ENCODE assay signal across 10 cellular contexts in the genomic region with DNA sequence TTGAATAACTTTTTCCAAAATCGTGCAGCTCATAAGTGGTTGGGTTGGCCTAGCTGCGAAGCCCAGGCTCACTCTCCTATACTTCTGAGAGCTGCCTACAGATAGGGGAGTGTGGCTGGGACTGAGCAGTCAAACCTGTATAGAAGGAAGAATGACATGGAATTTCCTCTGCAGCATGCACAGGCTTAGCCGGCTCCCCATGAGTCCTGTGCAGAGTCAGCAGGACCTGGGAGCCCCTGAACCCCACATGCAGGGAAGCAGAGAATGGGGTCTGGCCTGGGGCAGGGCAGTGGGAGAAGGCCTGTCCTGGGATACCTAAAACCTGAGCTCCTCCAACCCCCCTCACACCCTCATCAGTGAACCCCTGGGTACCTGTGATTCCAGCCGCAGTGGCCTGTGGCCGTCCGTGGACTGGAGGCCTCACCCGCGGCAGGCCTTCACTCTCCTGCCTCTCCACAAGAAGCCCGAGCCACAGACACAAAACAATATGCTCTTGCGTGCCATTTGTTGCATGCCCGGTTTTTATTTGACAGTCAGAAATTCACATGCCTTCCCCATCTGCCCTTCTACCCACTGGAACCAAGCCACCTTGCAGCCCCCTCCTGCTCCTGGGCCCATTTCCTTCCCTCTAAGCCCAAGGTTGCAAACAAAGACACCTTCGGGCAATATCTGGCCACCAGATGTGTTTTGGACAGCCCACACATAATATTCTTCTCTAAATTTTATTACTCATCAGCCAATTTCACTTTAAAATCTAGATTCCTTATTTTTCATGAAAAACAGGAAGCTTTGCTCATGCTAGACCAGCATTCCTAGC. TPM values are rescaled to one million over a fixed set of nuclear protein-coding genes. Genes with fewer than 3 reads are reported as not detected.
DNase-seq lines count a peak whose midpoint lies in the region; ATAC-seq and TF ChIP-seq lines count a peak whose summit lies in the region.
"Had no signal": no experiment of that assay in that cellular context is flagged by ENCODE, and none has a peak within 500 bp of the region (broad histone marks: within the 10 kb centered on the region; RNA-seq: fewer than 3 reads in every experiment).

No MANE protein-coding gene starts in this region.

- peaks cover 99% of the 10 kb centered on the region for H3K4me1 Mint-ChIP-seq in activated T-cell treated with anti-CD3 and anti-CD28 coated beads, Interleukin-2, amount 50 U/mL, for 4 hours (ENCODE audit: low read depth)
- H3K4me1 Mint-ChIP-seq in activated CD4-positive, alpha-beta T cell treated with anti-CD3 and anti-CD28 coated beads, Interleukin-2, amount 10 ng/mL, durations not matched to agents 7 days and 5 days: peaks cover 97% of the 10 kb centered on the region
- H3K4me1 Mint-ChIP-seq in stimulated activated naive CD8-positive, alpha-beta T cell treated with anti-CD3 and anti-CD28 coated beads, Interleukin-15, amount 100 ng/mL, for 72 hours: peaks cover 99% of the 10 kb centered on the region

- CTCF ChIA-PET in activated CD4-positive, alpha-beta T cell treated with anti-CD3 and anti-CD28 coated beads, Interleukin-2, amount 10 ng/mL, durations not matched to agents 7 days and 5 days (lab: Charles Lee): interaction anchor here (0.9 to 5.0 kb wide), 7 partner anchors 8 to 36 kb away, joined by 3 to 27 read pairs (median 5); a partner anchor contains a TSS

- H3K27ac Mint-ChIP-seq in activated CD4-positive, alpha-beta T cell treated with anti-CD3 and anti-CD28 coated beads, Interleukin-2, amount 10 ng/mL, durations not matched to agents 7 days and 5 days: peak overlapping the region; percentile 89
- peak overlapping the region; percentile 81 to 98 for H3K27ac Mint-ChIP-seq in stimulated activated naive CD8-positive, alpha-beta T cell treated with anti-CD3 and anti-CD28 coated beads, Interleukin-15, amount 100 ng/mL, for 72 hours

- peak; percentile 34 to 35 for ATAC-seq in activated T-cell treated with anti-CD3 and anti-CD28 coated beads, Interleukin-2, amount 50 U/mL, for 4 hours
- peak; percentile 14 for ATAC-seq in stimulated activated naive CD8-positive, alpha-beta T cell treated with anti-CD3 and anti-CD28 coated beads, Interleukin-15, amount 100 ng/mL, for 72 hours
- ATAC-seq in GM18520 (IDR thresholded peaks at IDR 0.05; ENCODE audit: unreplicated experiment): no peak

- H3K4me3 ChIP-seq in fibroblast of mammary gland (ENCODE audit: control insufficient read depth, low read depth, low read length): no peak overlapping the region
- H3K4me3 ChIP-seq: right lobe of liver had no signal

- DNase-seq in activated T-cell treated with anti-CD3 and anti-CD28 coated beads, Interleukin-2, amount 50 U/mL, for 4 hours: peak; percentile 45
- DNase-seq in activated T-cell treated with anti-CD3 and anti-CD28 coated beads for 4 hours: no peak
- no peak for DNase-seq in activated CD4-positive, alpha-beta T cell treated with anti-CD3 and anti-CD28 coated beads, Interleukin-2, amount 10 ng/mL, durations not matched to agents 7 days and 5 days
- peak; percentile 16 for DNase-seq in fibroblast of mammary gland (ENCODE audit: low read depth)
- no peak for DNase-seq in stimulated activated naive CD8-positive, alpha-beta T cell treated with anti-CD3 and anti-CD28 coated beads, Interleukin-15, amount 100 ng/mL, for 72 hours
- no peak for DNase-seq in globus pallidus (ENCODE audit: low spot score)
- no peak for DNase-seq in pons (ENCODE audit: low spot score)
- DNase-seq: NCI-H510A treated with DMSO at 0.1 percent for 48 hours had no signal

- H3K9me3 Mint-ChIP-seq in activated T-cell treated with anti-CD3 and anti-CD28 coated beads, Interleukin-2, amount 50 U/mL, for 4 hours: no peaks in the 10 kb centered on the region
- H3K9me3 Mint-ChIP-seq in activated CD4-positive, alpha-beta T cell treated with anti-CD3 and anti-CD28 coated beads, Interleukin-2, amount 10 ng/mL, durations not matched to agents 7 days and 5 days: peaks cover 3% of the 10 kb centered on the region
- peaks cover 5 to 12% of the 10 kb centered on the region in 2 donors for H3K9me3 Mint-ChIP-seq in stimulated activated naive CD8-positive, alpha-beta T cell treated with anti-CD3 and anti-CD28 coated beads, Interleukin-15, amount 100 ng/mL, for 72 hours

- no peaks in the 10 kb centered on the region for H3K27me3 Mint-ChIP-seq in activated T-cell treated with anti-CD3 and anti-CD28 coated beads, Interleukin-2, amount 50 U/mL, for 4 hours (ENCODE audit: low read depth)
- H3K27me3 Mint-ChIP-seq in activated CD4-positive, alpha-beta T cell treated with anti-CD3 and anti-CD28 coated beads, Interleukin-2, amount 10 ng/mL, durations not matched to agents 7 days and 5 days: no peaks in the 10 kb centered on the region
- no peaks in the 10 kb centered on the region for H3K27me3 Mint-ChIP-seq in stimulated activated naive CD8-positive, alpha-beta T cell treated with anti-CD3 and anti-CD28 coated beads, Interleukin-15, amount 100 ng/mL, for 72 hours

- TF ChIP-seq CTCF in fibroblast of mammary gland (conservative IDR thresholded peaks at IDR 0.05; ENCODE audit: control insufficient read depth, insufficient read depth, low read depth, low read length): no peak

- POLR2A ChIA-PET in activated CD4-positive, alpha-beta T cell treated with anti-CD3 and anti-CD28 coated beads, Interleukin-2, amount 10 ng/mL, durations not matched to agents 7 days and 5 days (lab: Charles Lee): interaction anchor here (1.7 kb wide), 1 partner anchor 20 kb away, joined by 6 read pairs; no protein-coding TSS in a partner anchor

- peaks cover 6% of the 10 kb centered on the region for H3K36me3 Mint-ChIP-seq in activated T-cell treated with anti-CD3 and anti-CD28 coated beads, Interleukin-2, amount 50 U/mL, for 4 hours (ENCODE audit: insufficient read depth)
- peaks cover 15% of the 10 kb centered on the region for H3K36me3 Mint-ChIP-seq in activated CD4-positive, alpha-beta T cell treated with anti-CD3 and anti-CD28 coated beads, Interleukin-2, amount 10 ng/mL, durations not matched to agents 7 days and 5 days (ENCODE audit: low read depth)

- peak overlapping the region; percentile 10 for H3K4me3 Mint-ChIP-seq in activated T-cell treated with anti-CD3 and anti-CD28 coated beads, Interleukin-2, amount 50 U/mL, for 4 hours
- no peak overlapping the region for H3K4me3 Mint-ChIP-seq in activated CD4-positive, alpha-beta T cell treated with anti-CD3 and anti-CD28 coated beads, Interleukin-2, amount 10 ng/mL, durations not matched to agents 7 days and 5 days
- H3K4me3 Mint-ChIP-seq in stimulated activated naive CD8-positive, alpha-beta T cell treated with anti-CD3 and anti-CD28 coated beads, Interleukin-15, amount 100 ng/mL, for 72 hours: peak overlapping the region; percentile 47 to 81

RNA-seq across cellular contexts. Expression of a gene that starts 18.0 kb away (rescaled TPM):
- total RNA-seq in activated T-cell treated with anti-CD3 and anti-CD28 coated beads, Interleukin-2, amount 50 U/mL, for 4 hours: under 1 TPM; 0.05 to 0.28 (median 0.18) TPM
- under 1 TPM; 0.52 to 0.71 TPM for total RNA-seq in activated CD4-positive, alpha-beta T cell treated with anti-CD3 and anti-CD28 coated beads, Interleukin-2, amount 10 ng/mL, durations not matched to agents 7 days and 5 days

RNA-seq across cellular contexts. Expression of a gene that starts 35.8 kb away (rescaled TPM):
- 100 to 1,000 TPM; 238 to 274 (median 240) TPM for total RNA-seq in activated T-cell treated with anti-CD3 and anti-CD28 coated beads, Interleukin-2, amount 50 U/mL, for 4 hours
- total RNA-seq in activated CD4-positive, alpha-beta T cell treated with anti-CD3 and anti-CD28 coated beads, Interleukin-2, amount 10 ng/mL, durations not matched to agents 7 days and 5 days: 100 to 1,000 TPM; 120 to 148 TPM

Comparison
In these comparisons a context has a peak if more than half of its experiments do, and no peak if none do; other contexts are left out.
1. DNase-seq: peak in activated T-cell treated with anti-CD3 and anti-CD28 coated beads, Interleukin-2, amount 50 U/mL, for 4 hours (single experiment) and fibroblast of mammary gland (single experiment); none in activated T-cell treated with anti-CD3 and anti-CD28 coated beads for 4 hours (single experiment), activated CD4-positive, alpha-beta T cell treated with anti-CD3 and anti-CD28 coated beads, Interleukin-2, amount 10 ng/mL, durations not matched to agents 7 days and 5 days (single experiment), stimulated activated naive CD8-positive, alpha-beta T cell treated with anti-CD3 and anti-CD28 coated beads, Interleukin-15, amount 100 ng/mL, for 72 hours (0 of 2), globus pallidus (single experiment) and pons (single experiment).